17 cellular contexts compared by ENCODE assay signal in the genomic region with DNA sequence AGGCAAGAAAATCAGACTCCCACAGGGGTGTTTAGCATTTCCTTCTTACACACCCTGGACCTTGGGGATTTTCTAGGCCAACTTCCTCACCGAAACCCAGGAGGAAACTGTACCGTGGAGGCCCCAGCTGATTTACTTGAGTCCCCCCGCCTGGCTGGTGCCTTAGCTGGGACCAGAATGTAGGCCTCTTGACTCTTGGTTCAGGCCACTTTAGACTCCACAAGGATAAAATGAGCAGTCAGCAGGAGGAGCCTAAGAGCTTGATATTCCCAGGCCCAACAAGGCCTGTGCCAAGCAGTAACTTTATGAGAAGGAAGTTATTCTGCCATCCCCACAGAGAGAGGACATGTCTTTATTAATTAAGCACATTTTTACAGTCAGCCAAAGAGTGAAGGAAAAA. TPM values are rescaled to one million over a fixed set of nuclear protein-coding genes. Genes with fewer than 3 reads are reported as not detected.
DNase-seq lines count a peak whose midpoint lies in the region; ATAC-seq, FAIRE-seq and TF ChIP-seq lines count a peak whose summit lies in the region.
"Had no signal": no experiment of that assay in that cellular context is flagged by ENCODE, and none has a peak within 500 bp of the region (broad histone marks: within the 10 kb centered on the region; RNA-seq: fewer than 3 reads in every experiment).

No MANE protein-coding gene starts in this region.

- H3K27ac Mint-ChIP-seq in CD4-positive, alpha-beta T cell: no peak overlapping the region

- H3K27ac ChIP-seq in A549 (no peak overlapping the region), gastrocnemius medialis (no peak overlapping the region), esophagus squamous epithelium (no peak overlapping the region)
- H3K27ac ChIP-seq in CD4-positive, alpha-beta T cell (ENCODE audit: low read depth, low read length): no peak overlapping the region
- H3K27ac ChIP-seq: suprapubic skin had no signal

- intact Hi-C loops in gastrocnemius medialis (cut with DNase I; ENCODE audit: low total_unique reads): no loop called here
- intact Hi-C loops in esophagus squamous epithelium (cut with DNase I): no loop called here
- intact Hi-C loops in CD4-positive, alpha-beta T cell (cut with DNase I, micrococcal nuclease): no loop called here

- no peaks in the 10 kb centered on the region for H3K9me3 Mint-ChIP-seq in CD4-positive, alpha-beta T cell

- in situ Hi-C loops in gastrocnemius medialis (cut with MboI; ENCODE audit: low sequenced_read_pairs in 4 of 4): no loop called here

- H3K9ac ChIP-seq in adipocyte (ENCODE audit: low read length): no peak overlapping the region

- ATAC-seq in A549 (peak in 1 of 2 experiments; percentile 22; a peak in 2 of 6 replicates), gastrocnemius medialis (no peak)
- no peak for ATAC-seq in CD4-positive, alpha-beta T cell (ENCODE audit: poor library complexity)

- no peak for TF ChIP-seq RAD21 in A549 (conservative IDR thresholded peaks at IDR 0.05 in 1 of 2, IDR thresholded peaks at IDR 0.05 in 1 of 2)

- no peaks in the 10 kb centered on the region for H3K27me3 Mint-ChIP-seq in CD4-positive, alpha-beta T cell

- TF ChIP-seq CTCF in A549 (IDR thresholded peaks at IDR 0.05): peak; percentile 7; the same call in 1 of the 3 replicates
- no peak for TF ChIP-seq CTCF in gastrocnemius medialis (IDR thresholded peaks at IDR 0.05 in 4 of 5, conservative IDR thresholded peaks at IDR 0.05 in 1 of 5)
- TF ChIP-seq CTCF in esophagus squamous epithelium (IDR thresholded peaks at IDR 0.05): no peak
- no peak for TF ChIP-seq CTCF in CD4-positive, alpha-beta T cell (IDR thresholded peaks at IDR 0.05)

- FAIRE-seq in A549 (lab: Jason Lieb, UNC): peak; percentile 86
- FAIRE-seq: G401.6, TTC549 had no signal

- H3K4me3 Mint-ChIP-seq in CD4-positive, alpha-beta T cell: no peak overlapping the region

- CTCF ChIA-PET in A549 (lab: Yijun Ruan, JAX): interaction anchor here (0.6 to 1.3 kb wide), 5 partner anchors 32 to 224 kb away, joined by 3 to 4 read pairs (median 3); no protein-coding TSS in a partner anchor
- CTCF ChIA-PET in CD4-positive, alpha-beta T cell (lab: Charles Lee): interaction anchor here (0.9 to 1.1 kb wide), 2 partner anchors 12 to 19 kb away, joined by 3 read pairs; no protein-coding TSS in a partner anchor

- TF ChIP-seq EP300 in A549 (IDR thresholded peaks at IDR 0.05): no peak

- peaks cover 7% of the 10 kb centered on the region for H3K4me1 Mint-ChIP-seq in CD4-positive, alpha-beta T cell (ENCODE audit: low read depth)

- peak in 1 of 2 experiments; percentile 38 for DNase-seq in A549 (ENCODE audit: low read depth in 1 of 2, low spot score in 1 of 2)
- DNase-seq in EL: peak; percentile 16
- peak; percentile 31 for DNase-seq in adipocyte (ENCODE audit: low read depth)
- DNase-seq in hepatic stellate cell (ENCODE audit: low spot score): peak; percentile 49
- no peak for DNase-seq in gastrocnemius medialis
- DNase-seq in esophagus squamous epithelium (lab: John Stamatoyannopoulos, UW): no peak
- DNase-seq in NCI-H146 treated with DMSO at 0.1 percent for 48 hours (lab: John Stamatoyannopoulos, UW; ENCODE audit: unreplicated experiment): no peak
- DNase-seq in CD4-positive, alpha-beta T cell: no peak
- DNase-seq: activated effector memory CD4-positive, alpha-beta T cell treated with anti-CD3 and anti-CD28 coated beads, Interleukin-2, amount 50 U/mL, for 16 hours; C1 segment of cervical spinal cord; effector CD4-positive, alpha-beta T cell; MM.1S had no signal

- no peaks in the 10 kb centered on the region for H3K9me3 ChIP-seq in A549
- no peaks in the 10 kb centered on the region for H3K9me3 ChIP-seq in adipocyte (ENCODE audit: control insufficient read depth, low read length)
- no peaks in the 10 kb centered on the region for H3K9me3 ChIP-seq in gastrocnemius medialis
- H3K9me3 ChIP-seq in esophagus squamous epithelium: no peaks in the 10 kb centered on the region
- H3K9me3 ChIP-seq in CD4-positive, alpha-beta T cell (ENCODE audit: control insufficient read depth, low read length): no peaks in the 10 kb centered on the region
- H3K9me3 ChIP-seq: suprapubic skin had no signal

- no peaks in the 10 kb centered on the region for H3K36me3 Mint-ChIP-seq in CD4-positive, alpha-beta T cell (ENCODE audit: low read depth)

- H3K4me3 ChIP-seq in A549 (no peak overlapping the region), adipocyte (ENCODE audit: low read length) (no peak overlapping the region), gastrocnemius medialis (no peak overlapping the region), esophagus squamous epithelium (no peak overlapping the region)
- H3K4me3 ChIP-seq: suprapubic skin had no signal

- peaks cover 17% of the 10 kb centered on the region for H3K27me3 ChIP-seq in adipocyte (replicated peaks; ENCODE audit: control insufficient read depth, insufficient read depth, low read length)
- peaks cover 8 to 13% (median 11%) of the 10 kb centered on the region in 3 donors for H3K27me3 ChIP-seq in gastrocnemius medialis
- H3K27me3 ChIP-seq in esophagus squamous epithelium: peaks cover 0 to 19% (median 0%) of the 10 kb centered on the region in 4 donors
- H3K27me3 ChIP-seq in CD4-positive, alpha-beta T cell (ENCODE audit: control insufficient read depth, insufficient read depth, low read length): no peaks in the 10 kb centered on the region

- POLR2A ChIA-PET in A549 (lab: Yijun Ruan, JAX): no interaction called here
- POLR2A ChIA-PET in CD4-positive, alpha-beta T cell (lab: Charles Lee): no interaction called here

- WGBS in A549 (ENCODE audit: missing lambda C conversion rate): 85% methylated on average over 3 of the region's 3 CpGs
- 64 to 76% methylated on average over 2 to 3 of the region's 3 CpGs for WGBS in esophagus squamous epithelium, 2 donors

- TF ChIP-seq POLR2A in A549 (IDR thresholded peaks at IDR 0.05; ENCODE audit: low read length): no peak
- TF ChIP-seq POLR2A in gastrocnemius medialis (IDR thresholded peaks at IDR 0.05): no peak
- TF ChIP-seq POLR2A in esophagus squamous epithelium (IDR thresholded peaks at IDR 0.05): no peak

- no peak overlapping the region for H3K4me2 ChIP-seq in A549

- H3K36me3 ChIP-seq in adipocyte (ENCODE audit: control insufficient read depth, insufficient read depth, low read length, severe bottlenecking) (no peaks in the 10 kb centered on the region), gastrocnemius medialis (no peaks in the 10 kb centered on the region), esophagus squamous epithelium (no peaks in the 10 kb centered on the region)
- H3K36me3 ChIP-seq: suprapubic skin had no signal

- peaks cover 4% of the 10 kb centered on the region; the same call in 2 of the 3 replicates for H3K4me1 ChIP-seq in A549
- H3K4me1 ChIP-seq in adipocyte (ENCODE audit: control insufficient read depth, insufficient read depth, low read length): no peaks in the 10 kb centered on the region
- H3K4me1 ChIP-seq in gastrocnemius medialis: no peaks in the 10 kb centered on the region
- peaks cover 0 to 13% (median 8%) of the 10 kb centered on the region in 3 donors for H3K4me1 ChIP-seq in esophagus squamous epithelium

TF ChIP-seq in A549, 52 proteins besides CTCF, POLR2A, EP300 and RAD21:
- TF ChIP-seq MAFK (IDR thresholded peaks at IDR 0.05; ENCODE audit: partially characterized antibody): peak; percentile 3
- no peak for TF ChIP-seq CHD4 (IDR thresholded peaks at IDR 0.05; ENCODE audit: borderline replicate concordance)

RNA-seq across cellular contexts. Expression of gene APBA2, which starts 4.6 kb away (rescaled TPM):
- polyA plus RNA-seq in A549 (2011; rRNA removed) (10.9 and 11.4 TPM in 2 replicates), A549 (2017; fragmentation: RNase III; extraction: RNeasy Plus Mini Kit Qiagen cat#74134 plus additional on column Dnase treatment) (12.2 to 14.6 TPM (median 12.6 TPM) in 3 replicates)
- 17.6 and 19.7 TPM in 2 replicates for polyA plus RNA-seq in A549 (2012; cell fraction: cytosol; rRNA removed)
- 28.2 and 29.7 TPM in 2 replicates for polyA plus RNA-seq in A549 (2012; cell fraction: nucleus; rRNA removed)
- polyA minus RNA-seq in A549 (2011; rRNA and poly(A)+ RNA removed): 13.4 and 16.5 TPM in 2 replicates
- total RNA-seq in gastrocnemius medialis (under 1 TPM in 2 of 4 donors, not detected in 2; 0.19 to 0.31 TPM), esophagus squamous epithelium (1 to 10 TPM in 3 of 4 donors, under 1 TPM in 1; 0.82 to 9.9 (median 1.6) TPM)
- 100 to 1,000 TPM; 123 to 126 TPM for total RNA-seq in CD4-positive, alpha-beta T cell
- total RNA-seq: HT-29 had no signal

RNA-seq across cellular contexts. Expression of gene GOLGA6L7, which starts 32.7 kb away (rescaled TPM):
- polyA plus RNA-seq in A549 (2011; rRNA removed) (not detected in 2 replicates), A549 (2017; fragmentation: RNase III; extraction: RNeasy Plus Mini Kit Qiagen cat#74134 plus additional on column Dnase treatment) (not detected in 3 replicates)
- not detected in 2 replicates for polyA plus RNA-seq in A549 (2012; cell fraction: cytosol; rRNA removed)
- not detected in 2 replicates for polyA plus RNA-seq in A549 (2012; cell fraction: nucleus; rRNA removed)
- polyA minus RNA-seq in A549 (2011; rRNA and poly(A)+ RNA removed): not detected in 2 replicates
- total RNA-seq in gastrocnemius medialis (not detected), esophagus squamous epithelium (not detected)
- total RNA-seq in CD4-positive, alpha-beta T cell: not detected
- total RNA-seq: HT-29, posterior vena cava, suprapubic skin had no signal

Comparison
In these comparisons a context has a peak if more than half of its experiments do, and no peak if none do; other contexts are left out.
1. DNase-seq: peak in EL (single experiment), adipocyte (single experiment) and hepatic stellate cell (single experiment); none in gastrocnemius medialis (0 of 2), esophagus squamous epithelium (single experiment), NCI-H146 treated with DMSO at 0.1 percent for 48 hours (single experiment) and CD4-positive, alpha-beta T cell (0 of 10).
2. RNA of gene APBA2, which starts 4.6 kb away (total RNA-seq): 123 to 126 TPM in CD4-positive, alpha-beta T cell; 0.82 to 9.9 TPM in esophagus squamous epithelium and 0.19 to 0.31 TPM in gastrocnemius medialis; every median in the first group is over 10 times any median in the second.